ENCODE assay signal across 16 cellular contexts in genomic region chr11:111846063-111846462, GRCh38. TPM values are rescaled to one million over a fixed set of nuclear protein-coding genes. Genes with fewer than 3 reads are reported as not detected.
DNase-seq lines count a peak whose midpoint lies in the region; ATAC-seq, FAIRE-seq and TF ChIP-seq lines count a peak whose summit lies in the region.
"Had no signal": no experiment of that assay in that cellular context is flagged by ENCODE, and none has a peak within 500 bp of the region (broad histone marks: within the 10 kb centered on the region; RNA-seq: fewer than 3 reads in every experiment).

No MANE protein-coding gene starts in this region.

- no peak for FAIRE-seq in pancreas (lab: Jason Lieb, UNC)

- H3K9me3 ChIP-seq in PC-9 (ENCODE audit: insufficient read depth, low read depth) (no peaks in the 10 kb centered on the region), transverse colon (no peaks in the 10 kb centered on the region), pancreas (no peaks in the 10 kb centered on the region), testis (no peaks in the 10 kb centered on the region)
- H3K9me3 ChIP-seq: prostate gland had no signal

- POLR2A ChIA-PET in PC-9 (lab: Charles Lee; ENCODE audit: unreplicated experiment), result interaction anchor here (0.7 to 0.9 kb wide), 5 partner anchors 25 to 475 kb away, joined by 3 to 10 read pairs (median 4); partner anchors contain the start of gene BCO2

- TF ChIP-seq POLR2A in transverse colon (IDR thresholded peaks at IDR 0.05), result no peak
- no peak for TF ChIP-seq POLR2A in testis (IDR thresholded peaks at IDR 0.05)

- BruUV-seq in PC-9 (replicated peaks; lab: Mats Ljungman, UMichigan), result no TSS peak

- no peak overlapping the region for H2AFZ ChIP-seq in PC-9
- H2AFZ ChIP-seq: GM23338 had no signal

- peaks cover 80% of the 10 kb centered on the region for H3F3A ChIP-seq in PC-9 (ENCODE audit: insufficient read depth, low read depth)

- TF ChIP-seq EP300 in transverse colon (IDR thresholded peaks at IDR 0.05; ENCODE audit: low read depth), result no peak

- in situ Hi-C loops in transverse colon (cut with MboI; ENCODE audit: low pct_ligation_motif_present in 1 of 4, low pct_unique_long_range_greater_than_20kb in 1 of 4, low sequenced_read_pairs in 3 of 4), result loop anchor here in 3 of 4 donors (10.0 kb wide), 4 partner anchors 61 to 261 kb away; no protein-coding TSS in a partner anchor

- DNase-seq in EL (peak; percentile 16), PC-9 (peak; percentile 41 to 96), fibroblast of gingiva (ENCODE audit: low read depth) (peak; percentile 17), renal cortical epithelial cell (ENCODE audit: low read depth) (peak; percentile 81), transverse colon (no peak), pancreas (no peak), testis (no peak)
- DNase-seq: activated naive CD8-positive, alpha-beta T cell treated with anti-CD3 and anti-CD28 coated beads, Interleukin-2, amount 10 ng/mL, durations not matched to agents 7 days and 5 days; dorsolateral prefrontal cortex; foreskin melanocyte; MM.1S; stimulated activated CD4-positive, alpha-beta T cell treated with anti-CD3 and anti-CD28 coated beads, Interleukin-2, amount 100 ng/mL, for 24 hours had no signal

- ATAC-seq in HG03521 (IDR thresholded peaks at IDR 0.05; ENCODE audit: unreplicated experiment) (no peak), pancreas (no peak)
- ATAC-seq: activated CD4-positive, CD25-positive, alpha-beta regulatory T cell treated with anti-CD3 and anti-CD28 coated beads, Interleukin-2, amount 50 U/mL, for 24 hours; GM23338 had no signal

- peak overlapping the region; percentile 27 for H3K4me3 ChIP-seq in PC-9
- H3K4me3 ChIP-seq in transverse colon, result no peak overlapping the region
- H3K4me3 ChIP-seq in pancreas, result no peak overlapping the region
- no peak overlapping the region for H3K4me3 ChIP-seq in testis
- H3K4me3 ChIP-seq: dorsolateral prefrontal cortex, GM23338, prostate gland had no signal

- no peaks in the 10 kb centered on the region for H3K9me2 ChIP-seq in PC-9 (ENCODE audit: insufficient read depth)

- H3K27me3 ChIP-seq in PC-9 (ENCODE audit: insufficient read depth, low read depth), result no peaks in the 10 kb centered on the region
- no peaks in the 10 kb centered on the region for H3K27me3 ChIP-seq in transverse colon
- no peaks in the 10 kb centered on the region for H3K27me3 ChIP-seq in pancreas
- H3K27me3 ChIP-seq in testis, result no peaks in the 10 kb centered on the region
- H3K27me3 ChIP-seq: dorsolateral prefrontal cortex had no signal

- H3K27ac ChIP-seq in PC-9 (peak overlapping the region; percentile 98), transverse colon (no peak overlapping the region), pancreas (no peak overlapping the region), testis (no peak overlapping the region)
- H3K27ac ChIP-seq: prostate gland had no signal

- intact Hi-C loops in PC-9 (cut with micrococcal nuclease; ENCODE audit: unreplicated experiment) (loop anchor here (1.0 to 10.0 kb wide), 3 partner anchors 33 to 561 kb away; partner anchors contain the start of genes CFAP68, FDXACB1 and SIK2), transverse colon (cut with DNase I; ENCODE audit: low total_unique reads) (loop anchor here (10.0 kb wide), 1 partner anchor 281 kb away; no protein-coding TSS in a partner anchor), pancreas (cut with DNase I) (loop anchor here in 1 of 3 donors (10.0 kb wide), 2 partner anchors 251 to 281 kb away; no protein-coding TSS in a partner anchor), testis (cut with DNase I; ENCODE audit: low total_unique reads) (loop anchor here (10.0 kb wide), 1 partner anchor 281 kb away; no protein-coding TSS in a partner anchor)

- peaks cover 16% of the 10 kb centered on the region for H3K36me3 ChIP-seq in PC-9 (ENCODE audit: low read depth)
- H3K36me3 ChIP-seq in transverse colon, result peaks cover 0 to 13% (median 1%) of the 10 kb centered on the region in 4 donors
- H3K36me3 ChIP-seq in pancreas, result peaks cover 0 to 6% (median 6%) of the 10 kb centered on the region in 3 donors
- H3K36me3 ChIP-seq in testis (ENCODE audit: low read depth, missing control alignments), result no peaks in the 10 kb centered on the region
- H3K36me3 ChIP-seq: prostate gland had no signal

- 91 to 100% methylated on average over 2 of the region's 2 CpGs for WGBS in transverse colon (ENCODE audit: low coverage in 1 of 2), 2 donors
- WGBS in pancreas, 2 donors, result 88 to 93% methylated on average over 2 of the region's 2 CpGs
- WGBS in testis, 2 donors, result 85 to 91% methylated on average over 2 of the region's 2 CpGs

- H3K4me1 ChIP-seq in PC-9 (replicated peaks; ENCODE audit: insufficient read depth) (peaks cover 91% of the 10 kb centered on the region), transverse colon (peaks cover 0 to 3% (median 1%) of the 10 kb centered on the region in 4 donors), pancreas (no peaks in the 10 kb centered on the region), testis (no peaks in the 10 kb centered on the region)
- H3K4me1 ChIP-seq: prostate gland had no signal

- H3K4me2 ChIP-seq in PC-9, result peak overlapping the region; percentile 68
- H3K4me2 ChIP-seq: GM23338 had no signal

- H3K79me2 ChIP-seq in PC-9 (ENCODE audit: low read depth), result 0 out of 2 replicates have a peak, but pooled peaks cover 9% of the 10 kb centered on the region

- no peaks in the 10 kb centered on the region for H4K20me1 ChIP-seq in PC-9 (ENCODE audit: insufficient read depth)

- TF ChIP-seq CTCF in PC-9 (conservative IDR thresholded peaks at IDR 0.05), result 0 out of 2 replicates have a peak, but pooled peaks have one; percentile 8
- TF ChIP-seq CTCF in transverse colon (IDR thresholded peaks at IDR 0.05), result no peak
- TF ChIP-seq CTCF in pancreas (IDR thresholded peaks at IDR 0.05), result no peak
- TF ChIP-seq CTCF in testis (IDR thresholded peaks at IDR 0.05), result no peak

- CTCF ChIA-PET in PC-9 (lab: Charles Lee), result interaction anchor here (0.6 to 1.9 kb wide), 6 partner anchors 19 to 435 kb away, joined by 3 to 8 read pairs (median 6); no protein-coding TSS in a partner anchor

RNA-seq across cellular contexts. Expression of gene ALG9, which starts 25.3 kb away (rescaled TPM):
- total RNA-seq in PC-9 (2021) (19.1 and 27.8 TPM in 2 replicates), renal cortical epithelial cell (41.7 and 42.4 TPM in 2 replicates), transverse colon (10 to 100 TPM; 18.4 to 51.1 (median 35.0) TPM), pancreas (10 to 100 TPM; 15.7 to 25.7 (median 21.8) TPM), testis (10 to 100 TPM; 41.3 to 42.0 TPM)
- polyA plus RNA-seq in pancreas (10 to 100 TPM; 19.8 to 37.0 TPM), testis (ENCODE audit: insufficient read depth, low read depth, low replicate concordance) (40.1 TPM)

RNA-seq across cellular contexts. Expression of gene FDXACB1, which starts 32.9 kb away (rescaled TPM):
- total RNA-seq in PC-9 (2021) (2.1 and 2.2 TPM in 2 replicates), renal cortical epithelial cell (3.0 and 3.4 TPM in 2 replicates), transverse colon (1 to 10 TPM in 3 of 4 donors, not detected in 1; 1.4 to 3.4 (median 1.5) TPM), pancreas (1 to 10 TPM in 3 of 6 donors, under 1 TPM in 3; 0.51 to 1.2 (median 1.1) TPM), testis (1 to 10 TPM; 7.4 to 7.8 TPM)
- polyA plus RNA-seq in pancreas (1 to 10 TPM; 1.6 to 2.1 TPM), testis (ENCODE audit: insufficient read depth, low read depth, low replicate concordance) (7.2 TPM)

RNA-seq across cellular contexts. Expression of gene CFAP68, which starts 33.3 kb away (rescaled TPM):
- 27.4 and 46.8 TPM in 2 replicates for total RNA-seq in PC-9 (2021)
- 7.6 and 20.1 TPM in 2 replicates for total RNA-seq in renal cortical epithelial cell
- total RNA-seq in transverse colon, result 10 to 100 TPM in 2 of 4 donors, under 1 TPM in 1, not detected in 1; 0.20 to 19.8 (median 18.8) TPM
- 10 to 100 TPM; 14.3 to 24.9 (median 16.0) TPM for total RNA-seq in pancreas
- polyA plus RNA-seq in pancreas, result 10 to 100 TPM; 25.0 to 26.9 TPM
- 10 to 100 TPM; 62.7 to 68.5 TPM for total RNA-seq in testis
- 103 TPM for polyA plus RNA-seq in testis (ENCODE audit: insufficient read depth, low read depth, low replicate concordance)

Comparison
In these comparisons a context has a peak if more than half of its experiments do, and no peak if none do; other contexts are left out.
1. DNase-seq: peak in EL (single experiment), PC-9 (2 of 2), fibroblast of gingiva (single experiment) and renal cortical epithelial cell (single experiment); none in transverse colon (single experiment), pancreas (0 of 6) and testis (single experiment).